ENCODE assay signal across 33 cellular contexts in genomic region chr6:98260382-98260781, GRCh38.
"Had no signal": no experiment of that assay in that cellular context is flagged by ENCODE, and none has a peak within 500 bp of the region (broad histone marks: within the 10 kb centered on the region; RNA-seq: fewer than 3 reads in every experiment).

No MANE protein-coding gene starts in this region.

- H3K4me3 ChIP-seq: adrenal gland, ascending aorta, body of pancreas, breast epithelium, cardiac muscle cell had no signal

- H3K9me3 ChIP-seq: adrenal gland, ascending aorta, body of pancreas, breast epithelium had no signal

- DNase-seq: activated effector memory CD4-positive, alpha-beta T cell treated with anti-CD3 and anti-CD28 coated beads, Interleukin-2, amount 50 U/mL, for 16 hours; activated effector memory CD4-positive, alpha-beta T cell treated with Interleukin-2 at 50 U/mL for 16 hours; activated gamma-delta T cell; activated gamma-delta T cell treated with Interleukin-2 at 50 U/mL for 16 hours; activated naive CD4-positive, alpha-beta T cell; activated naive CD4-positive, alpha-beta T cell treated with anti-CD3 and anti-CD28 coated beads for 36 hours; activated naive CD4-positive, alpha-beta T cell treated with anti-CD3 and anti-CD28 coated beads, Interleukin-2, amount 10 ng/mL, durations not matched to agents 7 days and 5 days; activated naive CD4-positive, alpha-beta T cell treated with anti-CD3 and anti-CD28 coated beads, Interleukin-2, amount 50 U/mL, for 16 hours; activated naive CD4-positive, alpha-beta T cell treated with Interleukin-2 at 50 U/mL for 16 hours; activated naive CD8-positive, alpha-beta T cell treated with anti-CD3 and anti-CD28 coated beads for 36 hours; activated naive CD8-positive, alpha-beta T cell treated with anti-CD3 and anti-CD28 coated beads, Interleukin-2, amount 10 ng/mL, durations not matched to agents 7 days and 5 days; activated naive CD8-positive, alpha-beta T cell treated with anti-CD3 and anti-CD28 coated beads, Interleukin-2, amount 50 U/mL, for 24 hours; activated T-cell treated with anti-CD3 and anti-CD28 coated beads, Interleukin-2, amount 50 U/mL, for 24 hours; activated T-cell treated with anti-CD3 and anti-CD28 coated beads, Interleukin-2, amount 50 U/mL, for 4 hours; activated T-cell treated with anti-CD3 and anti-CD28 coated beads, Interleukin-2, amount 50 U/mL, for 48 hours; activated T-cell treated with anti-CD3 and anti-CD28 coated beads, Interleukin-2, amount 50 U/mL, for 72 hours; adrenal gland; amniotic stem cell; amygdala; anterior cingulate cortex; aorta; body of pancreas; brain microvascular endothelial cell; caudate nucleus; central memory CD4-positive, alpha-beta T cell; cerebellar nuclear complex had no signal

- H3K27ac ChIP-seq: adrenal gland, ascending aorta, body of pancreas, brain microvascular endothelial cell, breast epithelium, cardiac muscle cell had no signal

- ATAC-seq: activated naive CD4-positive, alpha-beta T cell treated with anti-CD3 and anti-CD28 coated beads, Interleukin-2, amount 50 U/mL, for 72 hours; activated naive CD8-positive, alpha-beta T cell treated with anti-CD3 and anti-CD28 coated beads, Interleukin-2, amount 50 U/mL, for 24 hours; activated T-cell treated with anti-CD3 and anti-CD28 coated beads, Interleukin-2, amount 50 U/mL, for 4 hours; activated T-cell treated with anti-CD3 and anti-CD28 coated beads, Interleukin-2, amount 50 U/mL, for 72 hours; activated T-helper 17 cell treated with anti-CD3 and anti-CD28 coated beads, Interleukin-2, amount 50 U/mL, for 72 hours; body of pancreas had no signal

- FAIRE-seq: astrocyte, bronchial epithelial cell had no signal

- H3K36me3 ChIP-seq: adrenal gland, ascending aorta, brain microvascular endothelial cell, breast epithelium, cardiac muscle cell had no signal

- H3K4me1 ChIP-seq: adrenal gland, ascending aorta, body of pancreas, breast epithelium had no signal
